ENCODE assay signal across 10 cellular contexts in the genomic region with DNA sequence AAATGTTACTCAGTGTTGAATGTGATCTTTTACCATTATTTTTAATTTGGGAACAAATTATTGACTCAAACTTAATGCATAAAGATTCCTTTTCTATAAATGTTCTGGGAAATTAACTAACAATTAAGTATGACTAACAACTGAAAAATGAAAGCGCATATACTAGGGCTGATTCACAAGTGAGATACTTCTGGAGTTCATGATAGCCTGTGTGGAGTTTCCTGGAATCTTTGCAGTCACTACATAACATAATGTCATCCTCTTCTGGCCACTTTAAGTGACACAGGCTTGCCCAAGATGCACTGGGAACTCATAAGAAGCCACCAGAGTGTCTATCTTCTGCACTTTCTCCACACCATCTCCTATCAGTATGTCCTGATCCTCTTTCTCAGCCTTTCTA.
DNase-seq lines count a peak whose midpoint lies in the region; ATAC-seq and TF ChIP-seq lines count a peak whose summit lies in the region.
"Had no signal": no experiment of that assay in that cellular context is flagged by ENCODE, and none has a peak within 500 bp of the region (broad histone marks: within the 10 kb centered on the region; RNA-seq: fewer than 3 reads in every experiment).

No MANE protein-coding gene starts in this region.

- no peak overlapping the region for H3K4me3 Mint-ChIP-seq in glutamatergic neuron (ENCODE audit: unreplicated experiment)
- H3K4me3 Mint-ChIP-seq in effector memory CD8-positive, alpha-beta T cell: no peak overlapping the region

- H3K4me2 ChIP-seq in fibroblast of lung (ENCODE audit: extremely low read depth, insufficient read depth, low read length): no peak overlapping the region

- H3K27me3 Mint-ChIP-seq in glutamatergic neuron (ENCODE audit: unreplicated experiment): peaks cover 7% of the 10 kb centered on the region
- H3K27me3 Mint-ChIP-seq in effector memory CD8-positive, alpha-beta T cell: no peaks in the 10 kb centered on the region

- H3K27ac ChIP-seq in SJSA1 (peak overlapping the region; percentile 75), fibroblast of lung (ENCODE audit: insufficient read depth, low read length) (peak overlapping the region; percentile 50)

- no peak overlapping the region for H3K4me3 ChIP-seq in SJSA1
- no peak overlapping the region for H3K4me3 ChIP-seq in fibroblast of lung (replicated peaks in 1 of 4; ENCODE audit: control extremely low read depth in 1 of 4, insufficient read depth in 1 of 4, low read depth in 3 of 4, low read length in 4 of 4)
- no peak overlapping the region for H3K4me3 ChIP-seq in retinal pigment epithelial cell (ENCODE audit: low read length)

- ATAC-seq in effector memory CD8-positive, alpha-beta T cell (replicated peaks): no peak
- ATAC-seq: esophagus mucosa, sciatic nerve had no signal

- H3K27me3 ChIP-seq in SJSA1 (replicated peaks) (no peaks in the 10 kb centered on the region), fibroblast of lung (ENCODE audit: control insufficient read depth, insufficient read depth, low read length) (no peaks in the 10 kb centered on the region)

- peaks cover 11% of the 10 kb centered on the region for H3K36me3 Mint-ChIP-seq in glutamatergic neuron (ENCODE audit: unreplicated experiment)
- H3K36me3 Mint-ChIP-seq in effector memory CD8-positive, alpha-beta T cell (ENCODE audit: insufficient read depth): no peaks in the 10 kb centered on the region

- peak; percentile 70 for DNase-seq in GM04503 (ENCODE audit: low read depth)
- peak; percentile 50 to 71 for DNase-seq in SJSA1 (ENCODE audit: low read depth in 1 of 2, low spot score in 2 of 2)
- DNase-seq in fibroblast of lung (ENCODE audit: low read depth in 2 of 2): peak; percentile 78 to 92
- peak; percentile 29 for DNase-seq in retinal pigment epithelial cell (ENCODE audit: low read depth)
- DNase-seq in activated CD8-positive, alpha-beta memory T cell treated with anti-CD3 and anti-CD28 coated beads for 24 hours: no peak
- no peak for DNase-seq in glutamatergic neuron
- DNase-seq in 8988T: no peak
- no peak for DNase-seq in effector memory CD8-positive, alpha-beta T cell

- H3K27ac Mint-ChIP-seq in glutamatergic neuron (ENCODE audit: unreplicated experiment): no peak overlapping the region
- no peak overlapping the region for H3K27ac Mint-ChIP-seq in effector memory CD8-positive, alpha-beta T cell

- H3K36me3 ChIP-seq in SJSA1: no peaks in the 10 kb centered on the region
- no peaks in the 10 kb centered on the region for H3K36me3 ChIP-seq in fibroblast of lung (ENCODE audit: control insufficient read depth, insufficient read depth, low read length)

- H3K9me3 ChIP-seq in SJSA1 (replicated peaks): no peaks in the 10 kb centered on the region
- H3K9me3 ChIP-seq in fibroblast of lung (ENCODE audit: control insufficient read depth, insufficient read depth, low read depth, low read length): no peaks in the 10 kb centered on the region

- H3K4me1 Mint-ChIP-seq in glutamatergic neuron (ENCODE audit: low read depth, unreplicated experiment): no peaks in the 10 kb centered on the region
- H3K4me1 Mint-ChIP-seq in effector memory CD8-positive, alpha-beta T cell (ENCODE audit: low read depth in 2 of 2): no peaks in the 10 kb centered on the region

- H3K4me1 ChIP-seq in SJSA1 (replicated peaks): peaks cover 14% of the 10 kb centered on the region
- peaks cover 7% of the 10 kb centered on the region for H3K4me1 ChIP-seq in fibroblast of lung (ENCODE audit: control insufficient read depth, extremely low read depth, insufficient read depth, low read length)

- no peaks in the 10 kb centered on the region for H3K9me3 Mint-ChIP-seq in glutamatergic neuron (ENCODE audit: unreplicated experiment)
- peaks cover 4 to 17% of the 10 kb centered on the region in 2 donors for H3K9me3 Mint-ChIP-seq in effector memory CD8-positive, alpha-beta T cell

- H2AFZ ChIP-seq in fibroblast of lung (ENCODE audit: low read length): no peak overlapping the region

- TF ChIP-seq CTCF in fibroblast of lung (conservative IDR thresholded peaks at IDR 0.05 in 1 of 2, IDR thresholded peaks at IDR 0.05 in 1 of 2; ENCODE audit: low read depth in 1 of 2, low read length in 2 of 2): no peak
- TF ChIP-seq CTCF in retinal pigment epithelial cell (conservative IDR thresholded peaks at IDR 0.05; ENCODE audit: low read depth, low read length): no peak
- TF ChIP-seq CTCF in glutamatergic neuron (IDR thresholded peaks at IDR 0.05; ENCODE audit: partially characterized antibody, unreplicated experiment): no peak

- no peaks in the 10 kb centered on the region for H4K20me1 ChIP-seq in fibroblast of lung (ENCODE audit: control insufficient read depth, extremely low read depth, insufficient read depth, low read length)

- no peak overlapping the region for H3K9ac ChIP-seq in fibroblast of lung (ENCODE audit: insufficient read depth, low read length)

- H3K79me2 ChIP-seq in fibroblast of lung (ENCODE audit: control insufficient read depth, insufficient read depth, low read length): no peaks in the 10 kb centered on the region

Comparison
In these comparisons a context has a peak if more than half of its experiments do, and no peak if none do; other contexts are left out.
1. DNase-seq: peak in GM04503 (single experiment), SJSA1 (2 of 2), fibroblast of lung (2 of 2) and retinal pigment epithelial cell (single experiment); none in activated CD8-positive, alpha-beta memory T cell treated with anti-CD3 and anti-CD28 coated beads for 24 hours (single experiment), glutamatergic neuron (single experiment), 8988T (single experiment) and effector memory CD8-positive, alpha-beta T cell (0 of 3).